31 cellular contexts compared by ENCODE assay signal in genomic region chr2:11099122-11100065, GRCh38. TPM values are rescaled to one million over a fixed set of nuclear protein-coding genes. Genes with fewer than 3 reads are reported as not detected.
DNase-seq lines count a peak whose midpoint lies in the region; ATAC-seq, FAIRE-seq and TF ChIP-seq lines count a peak whose summit lies in the region.
"Had no signal": no experiment of that assay in that cellular context is flagged by ENCODE, and none has a peak within 500 bp of the region (broad histone marks: within the 10 kb centered on the region; RNA-seq: fewer than 3 reads in every experiment).

No MANE protein-coding gene starts in this region.

- no peak overlapping the region for H3K9ac ChIP-seq in IMR-90 (ENCODE audit: low read depth, low read length)
- no peak overlapping the region for H3K9ac ChIP-seq in GM12878 (ENCODE audit: control insufficient read depth, insufficient read depth, low read length)

- peaks cover 13% of the 10 kb centered on the region for H3K9me1 ChIP-seq in IMR-90 (ENCODE audit: insufficient read depth, low read length)

- no peak overlapping the region for H2BK15ac ChIP-seq in IMR-90 (ENCODE audit: low read depth, low read length)

- no TSS peak for BruUV-seq in IMR-90 (replicated peaks; lab: Mats Ljungman, UMichigan)
- BruUV-seq in GM12878 (replicated peaks; lab: Mats Ljungman, UMichigan) = no TSS peak

- SMC1A ChIA-PET in GM12878 (lab: Charles Lee; ENCODE audit: uncharacterized antibody, unreplicated experiment) = no interaction called here

- H3K14ac ChIP-seq in IMR-90 (replicated peaks; ENCODE audit: low read depth, low read length) = no peak overlapping the region

- no peak overlapping the region for H4K91ac ChIP-seq in IMR-90 (ENCODE audit: insufficient read depth, low read depth, low read length)

- H3K36me3 ChIP-seq in IMR-90 (ENCODE audit: control insufficient read depth, insufficient read depth, low read length) = no peaks in the 10 kb centered on the region
- no peaks in the 10 kb centered on the region for H3K36me3 ChIP-seq in GM12878 (ENCODE audit: control insufficient read depth in 2 of 2, insufficient read depth in 2 of 2, low read length in 1 of 2)
- H3K36me3 ChIP-seq in vagina = no peaks in the 10 kb centered on the region
- H3K36me3 ChIP-seq: HAP-1, heart left ventricle, lower lobe of right lung, pancreas, SJCRH30, tibial nerve had no signal

- no peaks in the 10 kb centered on the region for H3K9me3 Mint-ChIP-seq in endothelial cell (ENCODE audit: unreplicated experiment)
- H3K9me3 Mint-ChIP-seq: activated naive CD8-positive, alpha-beta T cell treated with anti-CD3 and anti-CD28 coated beads for 36 hours; effector memory CD8-positive, alpha-beta T cell; natural killer cell; T-helper 1 cell treated with Interleukin-12 subunit alpha and Interleukin-12 subunit beta and Interleukin-4 antibody, amounts not matched to agents 30 μg/mL and 1 μg/mL, for 36 hours had no signal

- H3K4ac ChIP-seq in IMR-90 (ENCODE audit: low read depth, low read length) = no peak overlapping the region; the same call in 1 of the 2 replicates

- H3K4me1 ChIP-seq in IMR-90 (ENCODE audit: control insufficient read depth, insufficient read depth, low read length) = peaks cover 5% of the 10 kb centered on the region
- peaks cover 14% of the 10 kb centered on the region for H3K4me1 ChIP-seq in GM12878 (ENCODE audit: control insufficient read depth, insufficient read depth, low read length)
- H3K4me1 ChIP-seq in vagina = no peaks in the 10 kb centered on the region
- H3K4me1 ChIP-seq: HAP-1, lower lobe of right lung, pancreas, SJCRH30, tibial nerve had no signal

- TF ChIP-seq EP300 in GM12878 (IDR thresholded peaks at IDR 0.05; ENCODE audit: borderline replicate concordance in 1 of 2, control insufficient read depth in 1 of 2, low read depth in 2 of 2, low read length in 2 of 2) = no peak

- in situ Hi-C loops in IMR-90 (cut with MboI; ENCODE audit: low sequenced_read_pairs) = no loop called here
- in situ Hi-C loops in GM12878 (cut with MboI) = no loop called here

- POLR2A ChIA-PET in IMR-90 (lab: Charles Lee; ENCODE audit: unreplicated experiment) (no interaction called here), GM12878 (lab: Charles Lee) (no interaction called here)

- RAD21 ChIA-PET in GM12878 (lab: Charles Lee; ENCODE audit: unreplicated experiment) = no interaction called here

- H3K27ac ChIP-seq in IMR-90 (ENCODE audit: insufficient read depth, low read length) (no peak overlapping the region), GM12878 (ENCODE audit: control insufficient read depth, insufficient read depth) (no peak overlapping the region), vagina (no peak overlapping the region)
- H3K27ac ChIP-seq: coronary artery, heart left ventricle, lower lobe of right lung, pancreas, SJCRH30, tibial nerve had no signal

- H4K20me1 ChIP-seq in IMR-90 (ENCODE audit: insufficient read depth, low read length) (no peaks in the 10 kb centered on the region), GM12878 (ENCODE audit: control insufficient read depth, insufficient read depth) (no peaks in the 10 kb centered on the region)

- H3K4me3 Mint-ChIP-seq in endothelial cell (ENCODE audit: unreplicated experiment) = no peak overlapping the region
- H3K4me3 Mint-ChIP-seq: activated naive CD8-positive, alpha-beta T cell treated with anti-CD3 and anti-CD28 coated beads for 36 hours; effector memory CD8-positive, alpha-beta T cell; natural killer cell; T-helper 1 cell treated with Interleukin-12 subunit alpha and Interleukin-12 subunit beta and Interleukin-4 antibody, amounts not matched to agents 30 μg/mL and 1 μg/mL, for 36 hours had no signal

- H3K4me3 ChIP-seq in IMR-90 (ENCODE audit: insufficient read depth, low read depth, low read length) = no peak overlapping the region
- no peak overlapping the region for H3K4me3 ChIP-seq in GM12878
- no peak overlapping the region for H3K4me3 ChIP-seq in vagina
- H3K4me3 ChIP-seq: coronary artery, HAP-1, heart left ventricle, lower lobe of right lung, pancreas, SJCRH30, smooth muscle cell, tibial nerve had no signal

- H2AK5ac ChIP-seq in IMR-90 (ENCODE audit: low read depth, low read length) = peak overlapping the region; percentile 64; the same call in 1 of the 2 replicates

- H3K23ac ChIP-seq in IMR-90 (ENCODE audit: low read depth, low read length) = no peak overlapping the region

- CTCF ChIA-PET in IMR-90 (lab: Yijun Ruan, JAX) (no interaction called here), GM12878 (lab: Yijun Ruan, JAX) (no interaction called here)

- H2BK120ac ChIP-seq in IMR-90 (ENCODE audit: low read depth, low read length) = no peak overlapping the region; the same call in 1 of the 2 replicates

- no peak for FAIRE-seq in GM12878 (lab: Jason Lieb, UNC)
- FAIRE-seq: pancreas, TTC549 had no signal

- 0 out of 2 replicates have a peak overlapping the region, but pooled peaks have one; percentile 46 for H2BK20ac ChIP-seq in IMR-90 (ENCODE audit: low read depth, low read length)

- H3K27me3 ChIP-seq in IMR-90 (ENCODE audit: control insufficient read depth, insufficient read depth, low read length) (peaks cover 5% of the 10 kb centered on the region; the same call in 1 of the 2 replicates), GM12878 (replicated peaks in 1 of 2; ENCODE audit: control insufficient read depth in 2 of 2, insufficient read depth in 2 of 2, low read length in 1 of 2) (peaks cover 0 to 4% of the 10 kb centered on the region in 2 experiments; a peak in 1 of 4 replicates), vagina (no peaks in the 10 kb centered on the region)
- H3K27me3 ChIP-seq: pancreas, tibial nerve had no signal

- H3K79me1 ChIP-seq in IMR-90 (ENCODE audit: low read depth in 1 of 2, low read length in 2 of 2) = no peaks in the 10 kb centered on the region

- H3K36me3 Mint-ChIP-seq in endothelial cell (ENCODE audit: low read depth, unreplicated experiment) = no peaks in the 10 kb centered on the region
- H3K36me3 Mint-ChIP-seq: activated naive CD8-positive, alpha-beta T cell treated with anti-CD3 and anti-CD28 coated beads for 36 hours; natural killer cell had no signal

- H3K18ac ChIP-seq in IMR-90 (ENCODE audit: low read depth, low read length) = no peak overlapping the region

- H3K9me3 ChIP-seq in IMR-90 (ENCODE audit: control insufficient read depth, insufficient read depth, low read length) (no peaks in the 10 kb centered on the region), GM12878 (replicated peaks; ENCODE audit: control insufficient read depth, insufficient read depth, low read length) (no peaks in the 10 kb centered on the region; the same call in 2 of the 3 replicates), vagina (no peaks in the 10 kb centered on the region)
- H3K9me3 ChIP-seq: HAP-1, heart left ventricle, lower lobe of right lung, pancreas, SJCRH30, tibial nerve had no signal

- TF ChIP-seq RAD21 in IMR-90 (IDR thresholded peaks at IDR 0.05; ENCODE audit: low read length) (no peak), GM12878 (IDR thresholded peaks at IDR 0.05; ENCODE audit: insufficient read depth, low read depth, low read length) (0 out of 2 replicates have a peak, but pooled peaks have one; percentile 14)

- dilution Hi-C loops in IMR-90 (cut with HindIII; ENCODE audit: low sequenced_read_pairs, unreplicated experiment) = no loop called here

- DNase-seq in activated CD8-positive, alpha-beta memory T cell treated with anti-CD3 and anti-CD28 coated beads, Interleukin-2, amount 50 U/mL, for 48 hours = peak; percentile 33
- no peak for DNase-seq in activated CD8-positive, alpha-beta memory T cell treated with anti-CD3 and anti-CD28 coated beads, Interleukin-2, amount 50 U/mL, for 4 hours
- DNase-seq in IMR-90 = no peak
- no peak for DNase-seq in GM12878 (ENCODE audit: low read depth, low spot score)
- DNase-seq in vagina (ENCODE audit: extremely low spot score in 2 of 2) = peak; percentile 27 to 93
- no peak for DNase-seq in NCI-H524 (lab: John Stamatoyannopoulos, UW)
- no peak for DNase-seq in endothelial cell (ENCODE audit: low spot score)
- DNase-seq: activated CD4-positive, alpha-beta T cell treated with anti-CD3 and anti-CD28 coated beads, Interleukin-2, amount 50 U/mL, for 48 hours; activated naive CD8-positive, alpha-beta T cell treated with anti-CD3 and anti-CD28 coated beads for 36 hours; activated T-cell treated with anti-CD3 and anti-CD28 coated beads for 4 hours; aorta; effector memory CD8-positive, alpha-beta T cell; foreskin fibroblast; heart left ventricle; KBM-7; lower lobe of right lung; natural killer cell; NCI-H1105 treated with DMSO at 0.1 percent for 48 hours; NCI-H2107; NK-92 treated with Interleukin-12 subunit alpha and Interleukin-12 subunit beta, amount 100 ng/mL, for 24 hours; pancreas; retina; SJCRH30; stimulated activated CD4-positive, alpha-beta T cell treated with anti-CD3 and anti-CD28 coated beads, Interleukin-2, amount 100 ng/mL, for 24 hours had no signal

- no peak overlapping the region for H3K27ac Mint-ChIP-seq in endothelial cell (ENCODE audit: unreplicated experiment)
- H3K27ac Mint-ChIP-seq: activated naive CD8-positive, alpha-beta T cell treated with anti-CD3 and anti-CD28 coated beads for 36 hours; effector memory CD8-positive, alpha-beta T cell; natural killer cell; T-helper 1 cell treated with Interleukin-12 subunit alpha and Interleukin-12 subunit beta and Interleukin-4 antibody, amounts not matched to agents 30 μg/mL and 1 μg/mL, for 36 hours had no signal

- WGBS in IMR-90 (ENCODE audit: extremely low coverage in 2 of 2, insufficient read length in 1 of 2), 2 experiments = 94% methylated on average over 2 of the region's 14 CpGs; no CpG with 5 or more reads in 1 of the 2 experiments
- 61% methylated on average over 14 of the region's 14 CpGs for WGBS in GM12878 (ENCODE audit: insufficient coverage, insufficient replicate concordance, low lambda C conversion rate, missing lambda C conversion rate)

- intact Hi-C loops in IMR-90 (cut with micrococcal nuclease) (no loop called here), GM12878 (cut with micrococcal nuclease; ENCODE audit: unreplicated experiment) (loop anchor here (1.0 kb wide), 1 partner anchor 25 kb away; no protein-coding TSS in a partner anchor), vagina (cut with DNase I) (no loop called here)

- H2BK5ac ChIP-seq in IMR-90 (ENCODE audit: low read depth, low read length, poor library complexity, severe bottlenecking) = no peak overlapping the region

- H3K4me1 Mint-ChIP-seq in endothelial cell (ENCODE audit: unreplicated experiment) = peaks cover 2% of the 10 kb centered on the region
- H3K4me1 Mint-ChIP-seq: activated naive CD8-positive, alpha-beta T cell treated with anti-CD3 and anti-CD28 coated beads for 36 hours; natural killer cell had no signal

- no peak for TF ChIP-seq CTCF in IMR-90 (conservative IDR thresholded peaks at IDR 0.05; ENCODE audit: low read depth, low read length)
- TF ChIP-seq CTCF in GM12878 (IDR thresholded peaks at IDR 0.05 in 2 of 3, conservative IDR thresholded peaks at IDR 0.05 in 1 of 3; ENCODE audit: control insufficient read depth in 2 of 3, extremely low read depth in 1 of 3, insufficient read depth in 1 of 3, low read depth in 3 of 3, low read length in 3 of 3) = peak; percentile 20 to 24 (median 22); a peak in 2 of 6 replicates
- no peak for TF ChIP-seq CTCF in vagina (IDR thresholded peaks at IDR 0.05)
- TF ChIP-seq CTCF in endothelial cell (IDR thresholded peaks at IDR 0.05; ENCODE audit: unreplicated experiment) = no peak

- ATAC-seq in IMR-90 (ENCODE audit: low read depth) = no peak
- ATAC-seq in GM12878 = peak; percentile 41; the same call in 1 of the 3 replicates
- ATAC-seq: activated CD4-positive, CD25-positive, alpha-beta regulatory T cell treated with anti-CD3 and anti-CD28 coated beads, Interleukin-2, amount 50 U/mL, for 24 hours; effector memory CD8-positive, alpha-beta T cell; heart left ventricle; lower lobe of right lung; natural killer cell; pancreas had no signal

- no peak overlapping the region for H4K8ac ChIP-seq in IMR-90 (ENCODE audit: low read depth in 2 of 2, low read length in 2 of 2)

- peaks cover 13% of the 10 kb centered on the region for H3K27me3 Mint-ChIP-seq in endothelial cell (ENCODE audit: unreplicated experiment)
- H3K27me3 Mint-ChIP-seq: activated naive CD8-positive, alpha-beta T cell treated with anti-CD3 and anti-CD28 coated beads for 36 hours; effector memory CD8-positive, alpha-beta T cell had no signal

- H4K5ac ChIP-seq in IMR-90 (ENCODE audit: low read depth, low read length) = no peak overlapping the region

- no peak overlapping the region for H3K56ac ChIP-seq in IMR-90 (ENCODE audit: extremely low read depth, insufficient read depth, low read length)

- no peak overlapping the region for H3K4me2 ChIP-seq in IMR-90 (ENCODE audit: low read depth, low read length)
- H3K4me2 ChIP-seq in GM12878 (ENCODE audit: control insufficient read depth, insufficient read depth) = no peak overlapping the region
- H3K4me2 ChIP-seq: smooth muscle cell had no signal

- no peaks in the 10 kb centered on the region for H3K79me2 ChIP-seq in GM12878 (ENCODE audit: control insufficient read depth, insufficient read depth, low read length)

- no peak overlapping the region for H2AK9ac ChIP-seq in IMR-90 (replicated peaks; ENCODE audit: low read depth, low read length, poor library complexity)

- H2AFZ ChIP-seq in IMR-90 (replicated peaks; ENCODE audit: low read length, poor library complexity) (no peak overlapping the region), GM12878 (ENCODE audit: control insufficient read depth, low read depth, low read length) (no peak overlapping the region)

- TF ChIP-seq POLR2A in IMR-90 (IDR thresholded peaks at IDR 0.05; ENCODE audit: low read depth, low read length) (no peak), GM12878 (IDR thresholded peaks at IDR 0.05; ENCODE audit: low read depth, low read length) (no peak), vagina (IDR thresholded peaks at IDR 0.05) (no peak)

RNA-seq across cellular contexts. Expression of gene SLC66A3, which starts 55.9 kb away (rescaled TPM):
- total RNA-seq in IMR-90 (2012; rRNA removed) (18.1 and 18.9 TPM in 2 replicates), GM12878 (2014; rRNA removed) (7.7 and 9.5 TPM in 2 replicates), GM12878 (2014; rRNA removed; fragmentation: Illumina TruSeq; extraction: Trizol) (6.0 and 6.2 TPM in 2 replicates), GM12878 (2021) (6.5 and 7.8 TPM in 2 replicates), vagina (59.7 TPM), endothelial cell (ENCODE audit: unreplicated experiment) (12.1 TPM)
- polyA plus RNA-seq in IMR-90 (2012; rRNA removed) (25.2 and 27.0 TPM in 2 replicates), GM12878 (2011; rRNA removed) (4.3 and 4.8 TPM in 2 replicates), GM12878 (2014; fragmentation: Illumina TruSeq; extraction: Trizol) (4.9 and 15.1 TPM in 2 replicates), GM12878 (2014; fragmentation: Nextera tagmentation; extraction: Ambion mirVana) (1 to 10 TPM; 1.4 to 3.5 TPM), GM12878 (2014; rRNA removed) (9.8 and 14.2 TPM in 2 replicates), GM12878 (2016; fragmentation: Nextera tagmentation; extraction: Ambion mirVana) (10 to 100 TPM; 12.5 to 12.7 TPM)
- 11.2 and 30.6 TPM in 2 replicates for polyA plus RNA-seq in IMR-90 (2012; cell fraction: cytosol; rRNA removed)
- 14.2 and 15.3 TPM in 2 replicates for polyA plus RNA-seq in IMR-90 (2012; cell fraction: nucleus; rRNA removed; ENCODE audit: low replicate concordance)
- 6.0 and 7.4 TPM in 2 replicates for total RNA-seq in GM12878 (2013; cell fraction: nucleolus; rRNA removed)
- polyA plus RNA-seq in GM12878 (2011; ENCODE audit: low read depth) = 4.7 TPM
- 3.3 and 4.6 TPM in 2 replicates for polyA plus RNA-seq in GM12878 (2011; cell fraction: cytosol; rRNA removed)
- polyA plus RNA-seq in GM12878 (2011; cell fraction: nucleus; rRNA removed) = 2.2 TPM in 2 replicates
- 6.4 and 8.3 TPM in 2 replicates for polyA plus RNA-seq in GM12878 (2012)
- polyA minus RNA-seq in GM12878 (2011; rRNA and poly(A)+ RNA removed) = 4.3 and 5.9 TPM in 2 replicates
- polyA minus RNA-seq in GM12878 (2011; cell fraction: cytosol; rRNA and poly(A)+ RNA removed) = 3.1 TPM in 1 of 2 replicates, not detected in the other
- 1.2 and 1.3 TPM in 2 replicates for polyA minus RNA-seq in GM12878 (2011; cell fraction: nucleus; rRNA and poly(A)+ RNA removed)

Comparison
In these comparisons a context has a peak if more than half of its experiments do, and no peak if none do; other contexts are left out.
1. DNase-seq: peak in activated CD8-positive, alpha-beta memory T cell treated with anti-CD3 and anti-CD28 coated beads, Interleukin-2, amount 50 U/mL, for 48 hours (single experiment) and vagina (2 of 2); none in activated CD8-positive, alpha-beta memory T cell treated with anti-CD3 and anti-CD28 coated beads, Interleukin-2, amount 50 U/mL, for 4 hours (single experiment), IMR-90 (single experiment), GM12878 (single experiment), NCI-H524 (0 of 2) and endothelial cell (single experiment).
2. CTCF ChIP-seq: peak in GM12878 (3 of 3); none in IMR-90 (single experiment), vagina (0 of 3) and endothelial cell (single experiment).